8 cellular contexts compared by ENCODE assay signal in the genomic region with DNA sequence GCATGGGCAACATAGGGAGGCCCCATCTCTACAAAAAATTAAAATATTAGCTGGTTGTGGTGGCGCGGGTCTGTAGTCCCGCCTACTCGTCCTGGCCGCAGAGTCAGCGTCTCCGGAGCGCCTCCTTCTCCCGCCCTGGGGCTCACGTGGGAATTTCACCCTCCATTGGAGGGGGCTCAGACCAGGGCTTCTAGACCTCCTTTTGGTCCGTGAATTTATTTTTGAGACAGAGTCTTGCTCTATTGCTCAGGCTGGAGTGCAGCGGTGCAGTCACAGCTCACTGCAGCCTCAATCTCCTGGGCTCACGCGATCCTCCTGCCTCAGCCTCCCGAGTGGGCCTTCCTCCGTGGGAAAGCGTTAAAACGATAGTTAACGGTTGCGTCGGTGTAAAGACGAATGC. TPM values are rescaled to one million over a fixed set of nuclear protein-coding genes. Genes with fewer than 3 reads are reported as not detected.
A peak's percentile ranks its signal among the peaks of the same experiment; 100 is the strongest.
DNase-seq lines count a peak whose midpoint lies in the region; ATAC-seq and FAIRE-seq lines count a peak whose summit lies in the region.

No MANE protein-coding gene starts in this region.

- H4K20me1 ChIP-seq in BLaER1 treated with 17β-estradiol and CSF1 and Interleukin-3, amounts not matched to agents 10 nM and 100 nM = peaks cover 5 to 28% (median 24%) of the 10 kb centered on the region in 11 experiments; a peak in 17 of 22 replicates

- H3K9me3 ChIP-seq in BLaER1 treated with 17β-estradiol and CSF1 and Interleukin-3, amounts not matched to agents 10 nM and 100 nM (replicated peaks in 1 of 11) = peaks cover 0 to 6% (median 0%) of the 10 kb centered on the region in 11 experiments; a peak in 5 of 22 replicates
- no peaks in the 10 kb centered on the region for H3K9me3 ChIP-seq in mononuclear cell (ENCODE audit: low read depth, low read length)

- peaks cover 9 to 22% (median 17%) of the 10 kb centered on the region in 11 experiments; a peak in 19 of 22 replicates for H3K36me3 ChIP-seq in BLaER1 treated with 17β-estradiol and CSF1 and Interleukin-3, amounts not matched to agents 10 nM and 100 nM

- DNase-seq in GM19239 (ENCODE audit: insufficient read length, low spot score) (peak; percentile 66), RPMI8226 (peak; percentile 39), ecto neural progenitor cell (ENCODE audit: low spot score) (peak; percentile 73)
- no peak for DNase-seq in activated CD4-positive, alpha-beta T cell treated with anti-CD3 and anti-CD28 coated beads for 4 hours

- no peaks in the 10 kb centered on the region for H3K27me3 ChIP-seq in BLaER1 treated with 17β-estradiol and CSF1 and Interleukin-3, amounts not matched to agents 10 nM and 100 nM
- H3K27me3 ChIP-seq in mononuclear cell (ENCODE audit: insufficient read depth, low read length) = no peaks in the 10 kb centered on the region

- peak overlapping the region; percentile 45 to 95 (median 90); a peak in 18 of 22 replicates for H3K9ac ChIP-seq in BLaER1 treated with 17β-estradiol and CSF1 and Interleukin-3, amounts not matched to agents 10 nM and 100 nM

- H3K4me3 ChIP-seq in BLaER1 treated with 17β-estradiol and CSF1 and Interleukin-3, amounts not matched to agents 10 nM and 100 nM = peak overlapping the region; percentile 66 to 86 (median 75)
- peak overlapping the region; percentile 22 for H3K4me3 ChIP-seq in mononuclear cell (ENCODE audit: low read length)

- FAIRE-seq in GM19239 (lab: Jason Lieb, UNC) = peak; percentile 55

- H3K4me2 ChIP-seq in BLaER1 treated with 17β-estradiol and CSF1 and Interleukin-3, amounts not matched to agents 10 nM and 100 nM = peak overlapping the region; percentile 55 to 95 (median 83)

- ATAC-seq in GM21526 (IDR thresholded peaks at IDR 0.05; ENCODE audit: low FRiP score, unreplicated experiment) (no peak), HG03139 (IDR thresholded peaks at IDR 0.05; ENCODE audit: unreplicated experiment) (no peak)

- peak overlapping the region in 9 of 11 experiments; percentile 30 to 94 (median 92); a peak in 14 of 22 replicates for H3K27ac ChIP-seq in BLaER1 treated with 17β-estradiol and CSF1 and Interleukin-3, amounts not matched to agents 10 nM and 100 nM

- peaks cover 44 to 62% (median 51%) of the 10 kb centered on the region in 10 experiments for H3K4me1 ChIP-seq in BLaER1 treated with 17β-estradiol and CSF1 and Interleukin-3, amounts not matched to agents 10 nM and 100 nM
- H3K4me1 ChIP-seq in mononuclear cell (ENCODE audit: insufficient read depth, low read length) = peaks cover 36% of the 10 kb centered on the region

RNA-seq across cellular contexts. Expression of a gene that starts 0.4 kb away (rescaled TPM):
- total RNA-seq in mononuclear cell = 15.0 TPM

RNA-seq across cellular contexts. Expression of a gene that starts 5.1 kb away (rescaled TPM):
- total RNA-seq in mononuclear cell = 2.9 TPM

RNA-seq across cellular contexts. Expression of a gene that starts 14.8 kb away (rescaled TPM):
- total RNA-seq in mononuclear cell = 24.8 TPM

RNA-seq across cellular contexts. Expression of a gene that starts 26.3 kb away (rescaled TPM):
- 19.9 TPM for total RNA-seq in mononuclear cell

RNA-seq across cellular contexts. Expression of a gene that starts 28.8 kb away (rescaled TPM):
- total RNA-seq in mononuclear cell = 6.5 TPM

Comparison
In these comparisons a context has a peak if more than half of its experiments do, and no peak if none do; other contexts are left out.
1. DNase-seq: peak in GM19239 (single experiment), RPMI8226 (single experiment) and ecto neural progenitor cell (single experiment); none in activated CD4-positive, alpha-beta T cell treated with anti-CD3 and anti-CD28 coated beads for 4 hours (0 of 2).